18 cellular contexts compared by ENCODE assay signal in the genomic region with DNA sequence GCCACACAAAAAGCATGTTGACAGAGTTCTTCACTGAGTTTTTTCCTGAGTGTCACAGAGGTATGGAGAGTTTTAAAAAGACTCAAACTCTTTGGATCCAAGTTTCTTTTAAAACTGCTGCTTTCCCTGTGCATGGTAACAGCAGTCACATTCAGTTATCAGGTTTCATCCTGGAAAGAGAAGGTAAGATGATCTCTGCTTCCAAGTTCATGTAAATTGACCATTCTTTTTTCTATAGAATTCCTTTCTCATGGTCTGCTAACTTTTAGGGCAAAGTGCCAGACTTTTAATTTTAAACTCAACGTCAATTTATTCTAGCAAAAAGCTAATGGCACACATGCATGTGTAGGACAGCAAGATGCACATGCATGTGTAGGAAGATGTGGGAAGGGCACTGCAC.
DNase-seq lines count a peak whose midpoint lies in the region; ATAC-seq and TF ChIP-seq lines count a peak whose summit lies in the region.
"Had no signal": no experiment of that assay in that cellular context is flagged by ENCODE, and none has a peak within 500 bp of the region (broad histone marks: within the 10 kb centered on the region; RNA-seq: fewer than 3 reads in every experiment).

No MANE protein-coding gene starts in this region.

- peaks cover 46% of the 10 kb centered on the region for H3K9me3 Mint-ChIP-seq in nephron progenitor cell

- peaks cover 27% of the 10 kb centered on the region for H3K4me1 Mint-ChIP-seq in nephron progenitor cell
- H3K4me1 Mint-ChIP-seq: B cell; CD4-positive, alpha-beta memory T cell had no signal

- peak overlapping the region; percentile 20 for H3K27ac Mint-ChIP-seq in nephron progenitor cell
- H3K27ac Mint-ChIP-seq: B cell; CD4-positive, alpha-beta memory T cell had no signal

- H3K4me3 Mint-ChIP-seq in nephron progenitor cell, result no peak overlapping the region
- H3K4me3 Mint-ChIP-seq: B cell; CD4-positive, alpha-beta memory T cell had no signal

- intact Hi-C loops in head of caudate nucleus (cut with DNase I), result no loop called here

- ATAC-seq in HG02759 (IDR thresholded peaks at IDR 0.05; ENCODE audit: unreplicated experiment) (no peak), HG03442 (IDR thresholded peaks at IDR 0.05; ENCODE audit: unreplicated experiment) (no peak)

- peaks cover 5% of the 10 kb centered on the region for H3K27me3 Mint-ChIP-seq in nephron progenitor cell (ENCODE audit: low read depth, poor library complexity)

- DNase-seq in NCI-H2171 treated with DMSO at 0.1 percent for 48 hours (lab: John Stamatoyannopoulos, UW) (peak; percentile 26), NCI-H2171 (lab: John Stamatoyannopoulos, UW) (no peak), NCI-H446 treated with DMSO at 0.1 percent for 48 hours (lab: John Stamatoyannopoulos, UW) (peak; percentile 41), nephron progenitor cell (no peak), head of caudate nucleus (no peak)
- DNase-seq: C1 segment of cervical spinal cord; Calu3; CD4-positive, alpha-beta memory T cell; COR-L47; DMS53; DMS79 treated with DMSO at 0.1 percent for 48 hours; GF-D8; GM23248; H7; HCEC 1CT had no signal

- TF ChIP-seq CTCF in nephron progenitor cell (IDR thresholded peaks at IDR 0.05), result no peak

- H3K36me3 Mint-ChIP-seq in nephron progenitor cell (ENCODE audit: low read depth), result peaks cover 19% of the 10 kb centered on the region
- H3K36me3 Mint-ChIP-seq: CD4-positive, alpha-beta memory T cell had no signal

Comparison
In these comparisons a context has a peak if more than half of its experiments do, and no peak if none do; other contexts are left out.
1. DNase-seq: peak in NCI-H2171 treated with DMSO at 0.1 percent for 48 hours (single experiment) and NCI-H446 treated with DMSO at 0.1 percent for 48 hours (single experiment); none in NCI-H2171 (single experiment), nephron progenitor cell (single experiment) and head of caudate nucleus (0 of 42).